Comparison of ENCODE assay signal across 8 cellular contexts in the genomic region with DNA sequence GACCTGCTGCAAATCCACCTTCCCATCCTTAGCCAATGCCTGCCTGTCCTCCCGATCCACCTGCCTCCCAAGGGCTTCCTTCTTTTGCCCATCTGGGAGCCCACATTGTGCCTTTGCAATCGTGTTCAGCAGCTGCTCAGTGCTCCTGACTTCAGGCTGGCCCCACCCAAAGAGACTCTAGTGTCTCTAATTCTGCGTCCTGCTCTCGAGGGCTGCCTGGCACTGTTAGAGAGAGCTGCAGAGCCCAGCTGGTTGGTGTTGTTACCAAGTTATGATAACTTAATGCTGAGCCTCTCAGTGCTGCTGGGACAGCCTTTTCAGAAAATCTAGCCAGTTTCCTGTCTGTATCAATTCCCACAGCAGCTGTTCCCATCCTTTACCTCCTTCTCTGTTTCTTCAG.
A peak's percentile ranks its signal among the peaks of the same experiment; 100 is the strongest.
DNase-seq lines count a peak whose midpoint lies in the region; ATAC-seq and TF ChIP-seq lines count a peak whose summit lies in the region.
"Had no signal": no experiment of that assay in that cellular context is flagged by ENCODE, and none has a peak within 500 bp of the region (broad histone marks: within the 10 kb centered on the region; RNA-seq: fewer than 3 reads in every experiment).

No MANE protein-coding gene starts in this region.

- no peaks in the 10 kb centered on the region for H3K79me2 ChIP-seq in GM23338 (replicated peaks; ENCODE audit: insufficient read depth)

- H3K27me3 ChIP-seq in GM23338 (ENCODE audit: insufficient read depth) (no peaks in the 10 kb centered on the region), esophagus muscularis mucosa (no peaks in the 10 kb centered on the region), A673 (replicated peaks; ENCODE audit: insufficient read depth, low read depth, low read length, poor library complexity) (no peaks in the 10 kb centered on the region)

- no peak for DNase-seq in GM23338 (ENCODE audit: low spot score)
- peak; percentile 67 for DNase-seq in NCI-H510A treated with DMSO at 0.1 percent for 48 hours (lab: John Stamatoyannopoulos, UW)
- DNase-seq in esophagus muscularis mucosa (ENCODE audit: extremely low spot score) = no peak
- no peak for DNase-seq in progenitor cell of endocrine pancreas (ENCODE audit: low spot score, unreplicated experiment)
- DNase-seq in A673 (ENCODE audit: low spot score) = no peak
- no peak for DNase-seq in NOMO-1 treated with DMSO at 0.1 percent for 48 hours (lab: John Stamatoyannopoulos, UW; ENCODE audit: unreplicated experiment)
- DNase-seq: NCI-H1436 treated with DMSO at 0.1 percent for 48 hours had no signal

- H3K4me3 Mint-ChIP-seq in GM23338 = no peak overlapping the region
- H3K4me3 Mint-ChIP-seq in progenitor cell of endocrine pancreas (ENCODE audit: low read depth) = no peak overlapping the region

- H3K9me3 Mint-ChIP-seq in GM23338 (no peaks in the 10 kb centered on the region), progenitor cell of endocrine pancreas (ENCODE audit: low read depth) (no peaks in the 10 kb centered on the region)

- peaks cover 6% of the 10 kb centered on the region for H3K27me3 Mint-ChIP-seq in GM23338 (ENCODE audit: insufficient read depth, low read depth, poor library complexity)
- no peaks in the 10 kb centered on the region for H3K27me3 Mint-ChIP-seq in progenitor cell of endocrine pancreas

- H3K27ac Mint-ChIP-seq in GM23338 (no peak overlapping the region), progenitor cell of endocrine pancreas (peak overlapping the region; percentile 22)

- no TSS peak for BruUV-seq in A673 (replicated peaks; lab: Mats Ljungman, UMichigan)

- TF ChIP-seq CTCF in GM23338 (conservative IDR thresholded peaks at IDR 0.05; ENCODE audit: low read depth in 2 of 2) (no peak), esophagus muscularis mucosa (IDR thresholded peaks at IDR 0.05) (no peak), progenitor cell of endocrine pancreas (IDR thresholded peaks at IDR 0.05; ENCODE audit: unreplicated experiment) (no peak), A673 (conservative IDR thresholded peaks at IDR 0.05; ENCODE audit: low read depth, low read length) (no peak)

- WGBS in esophagus muscularis mucosa = 42% methylated on average over 4 of the region's 4 CpGs

- POLR2A ChIA-PET in A673 (lab: Charles Lee; ENCODE audit: low non-redundant PET) = no interaction called here

- H3K4me3 ChIP-seq in GM23338 (no peak overlapping the region), esophagus muscularis mucosa (no peak overlapping the region), A673 (ENCODE audit: low read depth, low read length, poor library complexity, severe bottlenecking) (no peak overlapping the region)

- H3K36me3 ChIP-seq in GM23338 (ENCODE audit: insufficient read depth) (no peaks in the 10 kb centered on the region), esophagus muscularis mucosa (peaks cover 0 to 3% (median 0%) of the 10 kb centered on the region in 4 donors), A673 (ENCODE audit: insufficient read depth, low read length, poor library complexity, severe bottlenecking) (no peaks in the 10 kb centered on the region)

- TF ChIP-seq POLR2A in esophagus muscularis mucosa (IDR thresholded peaks at IDR 0.05; ENCODE audit: low read depth) = no peak

- H3K36me3 Mint-ChIP-seq in GM23338 (ENCODE audit: low read depth) (no peaks in the 10 kb centered on the region), progenitor cell of endocrine pancreas (ENCODE audit: insufficient read depth) (no peaks in the 10 kb centered on the region)

- no peak overlapping the region for H3K4me2 ChIP-seq in GM23338

- H3K4me1 ChIP-seq in GM23338 (ENCODE audit: insufficient read depth) (no peaks in the 10 kb centered on the region), esophagus muscularis mucosa (peaks cover 51 to 82% (median 69%) of the 10 kb centered on the region in 4 donors), A673 (ENCODE audit: insufficient read depth, low read length, poor library complexity, severe bottlenecking) (no peaks in the 10 kb centered on the region)

- intact Hi-C loops in esophagus muscularis mucosa (cut with DNase I) = no loop called here
- intact Hi-C loops in A673 (cut with micrococcal nuclease; ENCODE audit: unreplicated experiment) = no loop called here

- H3K9me3 ChIP-seq in esophagus muscularis mucosa (no peaks in the 10 kb centered on the region), A673 (ENCODE audit: low read depth, low read length, poor library complexity, severe bottlenecking) (no peaks in the 10 kb centered on the region)

- no peak for TF ChIP-seq EP300 in esophagus muscularis mucosa (IDR thresholded peaks at IDR 0.05)

- peak overlapping the region; percentile 47; the same call in 1 of the 2 replicates for H2AFZ ChIP-seq in GM23338

- H3K4me1 Mint-ChIP-seq in GM23338 (peaks cover 6% of the 10 kb centered on the region; the same call in 1 of the 3 replicates), progenitor cell of endocrine pancreas (ENCODE audit: low read depth) (peaks cover 27% of the 10 kb centered on the region)

- CTCF ChIA-PET in A673 (lab: Charles Lee) = no interaction called here

- H3F3A ChIP-seq in GM23338 (replicated peaks; ENCODE audit: low read depth) = no peaks in the 10 kb centered on the region

- ATAC-seq in GM23338 = no peak
- ATAC-seq in HG02759 (IDR thresholded peaks at IDR 0.05; ENCODE audit: unreplicated experiment) = no peak

- H3K27ac ChIP-seq in GM23338 (ENCODE audit: low read depth) (no peak overlapping the region), esophagus muscularis mucosa (replicated peaks in 1 of 4) (peak overlapping the region; percentile 68 to 78 (median 74)), A673 (ENCODE audit: low read depth, low read length, poor library complexity, severe bottlenecking) (no peak overlapping the region)

- H3K9me2 ChIP-seq in GM23338 (ENCODE audit: insufficient read depth) = no peaks in the 10 kb centered on the region

- H4K20me1 ChIP-seq in GM23338 (replicated peaks; ENCODE audit: insufficient read depth) = 0 out of 2 replicates have a peak, but pooled peaks cover 2% of the 10 kb centered on the region

TF ChIP-seq in GM23338, 12 proteins besides CTCF, POLR2A, EP300 and RAD21:
- TF ChIP-seq EZH2phosphoT487 (IDR thresholded peaks at IDR 0.05; ENCODE audit: unreplicated experiment) (no peak), NANOG (IDR thresholded peaks at IDR 0.05; ENCODE audit: borderline replicate concordance) (no peak), EZH2 (IDR thresholded peaks at IDR 0.05; ENCODE audit: low read depth, unreplicated experiment) (no peak), CREB1 (CRISPR knock-in tag; IDR thresholded peaks at IDR 0.05; ENCODE audit: low read depth) (no peak), POLR2AphosphoS5 (IDR thresholded peaks at IDR 0.05; ENCODE audit: low read depth) (no peak), ZNF114 (CRISPR knock-in tag; IDR thresholded peaks at IDR 0.05) (no peak)

Comparison
In these comparisons a context has a peak if more than half of its experiments do, and no peak if none do; other contexts are left out.
1. H3K27ac ChIP-seq: peak in esophagus muscularis mucosa (4 of 4); none in GM23338 (single experiment) and A673 (single experiment).